ENCODE assay signal across 12 cellular contexts in the genomic region with DNA sequence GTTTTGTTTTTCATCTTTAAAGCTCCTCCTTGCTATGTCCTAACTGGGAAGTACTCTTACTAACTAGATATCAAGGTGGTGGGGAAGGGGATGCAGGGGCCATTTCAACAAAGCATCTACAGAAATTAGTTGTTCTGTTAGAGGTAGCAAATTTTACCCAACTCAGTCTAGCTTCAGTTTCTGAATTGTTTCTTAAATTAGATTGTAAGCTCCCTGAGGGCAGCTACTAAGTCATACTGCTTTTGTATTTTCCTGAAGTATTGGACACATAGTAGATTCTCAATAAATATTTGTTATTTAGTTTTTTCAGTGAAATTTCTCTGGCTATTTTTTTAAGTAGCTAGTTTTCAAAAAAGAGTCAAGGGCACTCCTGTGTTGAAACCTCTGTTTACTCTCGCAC. TPM values are rescaled to one million over a fixed set of nuclear protein-coding genes. Genes with fewer than 3 reads are reported as not detected.
DNase-seq lines count a peak whose midpoint lies in the region; TF ChIP-seq lines count a peak whose summit lies in the region.
"Had no signal": no experiment of that assay in that cellular context is flagged by ENCODE, and none has a peak within 500 bp of the region (broad histone marks: within the 10 kb centered on the region; RNA-seq: fewer than 3 reads in every experiment).

No MANE protein-coding gene starts in this region.

- peaks cover 31% of the 10 kb centered on the region for H3K36me3 Mint-ChIP-seq in activated naive CD4-positive, alpha-beta T cell treated with anti-CD3 and anti-CD28 coated beads, Interleukin-2, amount 50 U/mL, for 24 hours
- peaks cover 84% of the 10 kb centered on the region for H3K36me3 Mint-ChIP-seq in activated T-helper 2 cell treated with anti-CD3 and anti-CD28 coated beads, Interferon-gamma antibody, Interleukin-2, Interleukin-4, amounts not matched to agents 10 μg/mL and 5 μg/mL and 100 μg/mL, durations not matched to agents 14 hours and 24 hours and 36 hours (ENCODE audit: low read depth)

- H3K36me3 ChIP-seq in iPS-20b (ENCODE audit: insufficient read depth, low read depth, low read length) (peaks cover 59% of the 10 kb centered on the region), transverse colon (peaks cover 0 to 17% (median 5%) of the 10 kb centered on the region in 4 donors)

- WGBS in transverse colon (ENCODE audit: low coverage in 1 of 2), 2 donors, result 98 to 100% methylated on average over 1 of the region's 1 CpG

- no peaks in the 10 kb centered on the region for H3K9me3 ChIP-seq in iPS-20b (ENCODE audit: insufficient read depth, low read depth, low read length)
- no peaks in the 10 kb centered on the region for H3K9me3 ChIP-seq in transverse colon

- intact Hi-C loops in activated T-helper 2 cell treated with anti-CD3 and anti-CD28 coated beads, Interferon-gamma antibody, Interleukin-2, Interleukin-4, amounts not matched to agents 10 μg/mL and 5 μg/mL and 100 μg/mL, durations not matched to agents 14 hours and 24 hours and 36 hours (cut with micrococcal nuclease), result loop anchor here (5.0 kb wide), 2 partner anchors 335 to 915 kb away; partner anchors contain the start of genes SLC50A1 and UBE2Q1
- intact Hi-C loops in transverse colon (cut with DNase I; ENCODE audit: low total_unique reads), result no loop called here

- H3K27ac ChIP-seq in iPS-20b (ENCODE audit: low read length), result no peak overlapping the region
- H3K27ac ChIP-seq in transverse colon, result peak overlapping the region; percentile 92 to 99 (median 98)

- H3K9ac ChIP-seq in iPS-20b (ENCODE audit: low read depth, low read length), result peak overlapping the region; percentile 94; the same call in 1 of the 2 replicates

- H3K4me3 ChIP-seq in iPS-20b (ENCODE audit: low read length) (peak overlapping the region; percentile 89), transverse colon (peak overlapping the region in 1 of 4 donors; percentile 67)

- no peaks in the 10 kb centered on the region for H3K9me3 Mint-ChIP-seq in activated naive CD4-positive, alpha-beta T cell treated with anti-CD3 and anti-CD28 coated beads, Interleukin-2, amount 50 U/mL, for 24 hours
- H3K9me3 Mint-ChIP-seq in activated T-helper 2 cell treated with anti-CD3 and anti-CD28 coated beads, Interferon-gamma antibody, Interleukin-2, Interleukin-4, amounts not matched to agents 10 μg/mL and 5 μg/mL and 100 μg/mL, durations not matched to agents 14 hours and 24 hours and 36 hours, result peaks cover 9% of the 10 kb centered on the region

- H3K27me3 ChIP-seq in iPS-20b (ENCODE audit: insufficient read depth, low read length), result no peaks in the 10 kb centered on the region
- H3K27me3 ChIP-seq in transverse colon, result no peaks in the 10 kb centered on the region

- no peak for TF ChIP-seq EP300 in transverse colon (IDR thresholded peaks at IDR 0.05; ENCODE audit: low read depth)

- no peak for TF ChIP-seq POLR2A in transverse colon (IDR thresholded peaks at IDR 0.05)

- H3K4me3 Mint-ChIP-seq in activated naive CD4-positive, alpha-beta T cell treated with anti-CD3 and anti-CD28 coated beads, Interleukin-2, amount 50 U/mL, for 24 hours, result peak overlapping the region; percentile 99
- peak overlapping the region; percentile 93 for H3K4me3 Mint-ChIP-seq in activated T-helper 2 cell treated with anti-CD3 and anti-CD28 coated beads, Interferon-gamma antibody, Interleukin-2, Interleukin-4, amounts not matched to agents 10 μg/mL and 5 μg/mL and 100 μg/mL, durations not matched to agents 14 hours and 24 hours and 36 hours (ENCODE audit: low read depth)

- no peak for DNase-seq in activated naive CD4-positive, alpha-beta T cell treated with anti-CD3 and anti-CD28 coated beads, Interleukin-2, amount 50 U/mL, for 16 hours
- DNase-seq in activated T-helper 2 cell treated with anti-CD3 and anti-CD28 coated beads, Interferon-gamma antibody, Interleukin-2, Interleukin-4, amounts not matched to agents 10 μg/mL and 5 μg/mL and 100 μg/mL, durations not matched to agents 14 hours and 24 hours and 36 hours (ENCODE audit: low spot score), result no peak
- DNase-seq in transverse colon, result no peak
- no peak for DNase-seq in stimulated activated naive CD4-positive, alpha-beta T cell treated with Interleukin-2 at 50 U/mL for 16 hours (lab: John Stamatoyannopoulos, UW)
- no peak for DNase-seq in occipital lobe (lab: John Stamatoyannopoulos, UW)
- DNase-seq in NCI-H748 treated with DMSO at 0.1 percent for 48 hours (lab: John Stamatoyannopoulos, UW), result no peak
- DNase-seq: H7, NCI-H2081 treated with DMSO at 0.1 percent for 48 hours had no signal

- no peaks in the 10 kb centered on the region for H3K27me3 Mint-ChIP-seq in activated naive CD4-positive, alpha-beta T cell treated with anti-CD3 and anti-CD28 coated beads, Interleukin-2, amount 50 U/mL, for 24 hours
- H3K27me3 Mint-ChIP-seq in activated T-helper 2 cell treated with anti-CD3 and anti-CD28 coated beads, Interferon-gamma antibody, Interleukin-2, Interleukin-4, amounts not matched to agents 10 μg/mL and 5 μg/mL and 100 μg/mL, durations not matched to agents 14 hours and 24 hours and 36 hours (ENCODE audit: low read depth), result no peaks in the 10 kb centered on the region

- in situ Hi-C loops in transverse colon (cut with MboI; ENCODE audit: low pct_ligation_motif_present in 1 of 4, low pct_unique_long_range_greater_than_20kb in 1 of 4, low sequenced_read_pairs in 3 of 4), result no loop called here

- H3K27ac Mint-ChIP-seq in activated naive CD4-positive, alpha-beta T cell treated with anti-CD3 and anti-CD28 coated beads, Interleukin-2, amount 50 U/mL, for 24 hours, result peak overlapping the region; percentile 99
- peak overlapping the region; percentile 93 for H3K27ac Mint-ChIP-seq in activated T-helper 2 cell treated with anti-CD3 and anti-CD28 coated beads, Interferon-gamma antibody, Interleukin-2, Interleukin-4, amounts not matched to agents 10 μg/mL and 5 μg/mL and 100 μg/mL, durations not matched to agents 14 hours and 24 hours and 36 hours

- no peak for TF ChIP-seq CTCF in transverse colon (IDR thresholded peaks at IDR 0.05)

- peaks cover 69% of the 10 kb centered on the region for H3K4me1 Mint-ChIP-seq in activated naive CD4-positive, alpha-beta T cell treated with anti-CD3 and anti-CD28 coated beads, Interleukin-2, amount 50 U/mL, for 24 hours
- peaks cover 55% of the 10 kb centered on the region for H3K4me1 Mint-ChIP-seq in activated T-helper 2 cell treated with anti-CD3 and anti-CD28 coated beads, Interferon-gamma antibody, Interleukin-2, Interleukin-4, amounts not matched to agents 10 μg/mL and 5 μg/mL and 100 μg/mL, durations not matched to agents 14 hours and 24 hours and 36 hours (ENCODE audit: low read depth)

- H3K4me1 ChIP-seq in iPS-20b (ENCODE audit: insufficient read depth, low read length), result peaks cover 21% of the 10 kb centered on the region
- peaks cover 11 to 51% (median 41%) of the 10 kb centered on the region in 4 donors for H3K4me1 ChIP-seq in transverse colon

RNA-seq across cellular contexts. Expression of gene UBAP2L, which starts 1.8 kb away (rescaled TPM):
- total RNA-seq in activated T-helper 2 cell treated with anti-CD3 and anti-CD28 coated beads, Interferon-gamma antibody, Interleukin-2, Interleukin-4, amounts not matched to agents 10 μg/mL and 5 μg/mL and 100 μg/mL, durations not matched to agents 14 hours and 24 hours and 36 hours, result 259 and 263 TPM in 2 replicates
- total RNA-seq in transverse colon, result 10 to 100 TPM; 42.4 to 62.0 (median 50.6) TPM
- 43.5 TPM for total RNA-seq in occipital lobe

RNA-seq across cellular contexts. Expression of gene CFAP141, which starts 16.4 kb away (rescaled TPM):
- total RNA-seq in activated T-helper 2 cell treated with anti-CD3 and anti-CD28 coated beads, Interferon-gamma antibody, Interleukin-2, Interleukin-4, amounts not matched to agents 10 μg/mL and 5 μg/mL and 100 μg/mL, durations not matched to agents 14 hours and 24 hours and 36 hours, result not detected in 2 replicates
- total RNA-seq in transverse colon, result not detected
- not detected for total RNA-seq in occipital lobe
- total RNA-seq: Daoy, H7, myocyte had no signal

RNA-seq across cellular contexts. Expression of gene TPM3, which starts 30.6 kb away (rescaled TPM):
- 696 and 759 TPM in 2 replicates for total RNA-seq in activated T-helper 2 cell treated with anti-CD3 and anti-CD28 coated beads, Interferon-gamma antibody, Interleukin-2, Interleukin-4, amounts not matched to agents 10 μg/mL and 5 μg/mL and 100 μg/mL, durations not matched to agents 14 hours and 24 hours and 36 hours
- total RNA-seq in transverse colon (100 to 1,000 TPM; 208 to 434 (median 324) TPM), occipital lobe (208 TPM)

RNA-seq across cellular contexts. Expression of gene HAX1, which starts 49.9 kb away (rescaled TPM):
- 112 and 113 TPM in 2 replicates for total RNA-seq in activated T-helper 2 cell treated with anti-CD3 and anti-CD28 coated beads, Interferon-gamma antibody, Interleukin-2, Interleukin-4, amounts not matched to agents 10 μg/mL and 5 μg/mL and 100 μg/mL, durations not matched to agents 14 hours and 24 hours and 36 hours
- 10 to 100 TPM; 44.5 to 87.1 (median 74.1) TPM for total RNA-seq in transverse colon
- 57.7 TPM for total RNA-seq in occipital lobe
